Comparison of ENCODE assay signal across 27 cellular contexts in the genomic region with DNA sequence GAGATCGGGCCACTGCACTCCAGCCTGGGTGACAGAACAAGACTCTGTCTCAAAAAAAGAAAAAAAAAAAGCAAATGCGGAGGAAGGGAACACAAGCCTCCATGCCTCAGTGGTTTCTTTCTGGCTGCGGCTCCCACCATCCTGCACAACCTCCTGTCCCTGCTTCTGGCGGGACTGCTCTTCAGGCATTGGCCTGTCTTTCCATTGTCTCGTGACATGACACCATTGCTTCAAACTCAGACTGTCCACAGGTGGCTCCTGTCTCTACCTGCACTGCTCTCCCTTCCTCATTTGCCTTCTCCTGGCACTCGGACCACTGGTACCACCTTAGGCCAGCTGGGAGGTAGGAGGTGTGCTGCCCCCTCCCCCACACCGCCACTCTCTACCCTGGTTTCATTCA.
"Had no signal": no experiment of that assay in that cellular context is flagged by ENCODE, and none has a peak within 500 bp of the region (broad histone marks: within the 10 kb centered on the region; RNA-seq: fewer than 3 reads in every experiment).

No MANE protein-coding gene starts in this region.

- H3K4me2 ChIP-seq: hepatocyte, neural progenitor cell had no signal

- H3K27ac Mint-ChIP-seq: mesothelial cell of epicardium; natural killer cell treated with Interleukin-12 subunit alpha and Interleukin-12 subunit beta and Interleukin-15 and Interleukin-18, amount 100 ng/mL, for 72 hours; neural progenitor cell had no signal

- H3K9me3 ChIP-seq: left ventricle myocardium inferior, pancreas, prostate gland, stomach, testis, thyroid gland, transverse colon, upper lobe of left lung, vagina had no signal

- H3K4me1 Mint-ChIP-seq: mesothelial cell of epicardium; naive thymus-derived CD4-positive, alpha-beta T cell; neural progenitor cell had no signal

- H3K4me1 ChIP-seq: left ventricle myocardium inferior, neural progenitor cell, pancreas, prostate gland, thyroid gland, upper lobe of left lung, vagina had no signal

- H2AFZ ChIP-seq: hepatocyte, neural progenitor cell had no signal

- DNase-seq: islet precursor cell; left ventricle myocardium inferior; mesendoderm; naive thymus-derived CD4-positive, alpha-beta T cell; pancreas; retina; stimulated activated CD4-positive, alpha-beta T cell treated with anti-CD3 and anti-CD28 coated beads, Interleukin-12 subunit alpha, Interleukin-12 subunit beta, amount 100 ng/mL, for 4 hours; stimulated activated CD4-positive, alpha-beta T cell treated with anti-CD3 and anti-CD28 coated beads, Interleukin-15, amount 100 ng/mL, for 24 hours; stimulated activated CD4-positive, alpha-beta T cell treated with anti-CD3 and anti-CD28 coated beads, Interleukin-2, amount 100 ng/mL, for 24 hours; stimulated activated CD4-positive, alpha-beta T cell treated with anti-CD3 and anti-CD28 coated beads, Interleukin-4, amount 100 ng/mL, for 1 hour; stimulated activated naive B cell treated with anti-CD40 and anti-IgM and Interleukin-4, amounts not matched to agents 10 μg/mL and 1 μg/mL and 100 μg/mL, for 72 hours; stimulated activated naive CD8-positive, alpha-beta T cell treated with anti-CD3 and anti-CD28 coated beads, Interleukin-15, Interleukin-2, amounts not matched to agents 100 U/mL and 50 U/mL, for 24 hours; stomach; testis; thyroid gland; transverse colon had no signal

- H3K4me3 Mint-ChIP-seq: mesothelial cell of epicardium; naive thymus-derived CD4-positive, alpha-beta T cell; natural killer cell treated with Interleukin-12 subunit alpha and Interleukin-12 subunit beta and Interleukin-15 and Interleukin-18, amount 100 ng/mL, for 72 hours; neural progenitor cell; stimulated activated naive B cell treated with anti-CD40 and anti-IgM and Interleukin-4, amounts not matched to agents 10 μg/mL and 1 μg/mL and 100 μg/mL, for 72 hours had no signal

- H3K79me2 ChIP-seq: hepatocyte had no signal

- H3K36me3 ChIP-seq: neural progenitor cell had no signal

- H3K9me3 Mint-ChIP-seq: mesothelial cell of epicardium; naive thymus-derived CD4-positive, alpha-beta T cell; natural killer cell treated with Interleukin-12 subunit alpha and Interleukin-12 subunit beta and Interleukin-15 and Interleukin-18, amount 100 ng/mL, for 72 hours; neural progenitor cell; stimulated activated naive B cell treated with anti-CD40 and anti-IgM and Interleukin-4, amounts not matched to agents 10 μg/mL and 1 μg/mL and 100 μg/mL, for 72 hours had no signal

- H3K27me3 ChIP-seq: hepatocyte, neural progenitor cell, pancreas, stomach, testis, thyroid gland, transverse colon, upper lobe of left lung, vagina had no signal

- H3K4me3 ChIP-seq: hepatocyte, left ventricle myocardium inferior, lung, neural progenitor cell, pancreas, prostate gland, skin epidermis, stomach, testis, thyroid gland, transverse colon, upper lobe of left lung, vagina had no signal

- ATAC-seq: naive thymus-derived CD4-positive, alpha-beta T cell; natural killer cell treated with Interleukin-12 subunit alpha and Interleukin-12 subunit beta and Interleukin-15 and Interleukin-18, amount 100 ng/mL, for 72 hours; pancreas; right cardiac atrium; sciatic nerve; stimulated activated naive B cell treated with anti-CD40 and anti-IgM and Interleukin-4, amounts not matched to agents 10 μg/mL and 1 μg/mL and 100 μg/mL, for 72 hours had no signal

- H3K27me3 Mint-ChIP-seq: naive thymus-derived CD4-positive, alpha-beta T cell; natural killer cell treated with Interleukin-12 subunit alpha and Interleukin-12 subunit beta and Interleukin-15 and Interleukin-18, amount 100 ng/mL, for 72 hours; stimulated activated naive B cell treated with anti-CD40 and anti-IgM and Interleukin-4, amounts not matched to agents 10 μg/mL and 1 μg/mL and 100 μg/mL, for 72 hours had no signal

- H3K27ac ChIP-seq: hepatocyte, left ventricle myocardium inferior, neural progenitor cell, pancreas, prostate gland, skin epidermis, stomach, testis, thyroid gland, transverse colon, upper lobe of left lung, vagina had no signal
